Comparison of ENCODE assay signal across 16 cellular contexts in the genomic region with DNA sequence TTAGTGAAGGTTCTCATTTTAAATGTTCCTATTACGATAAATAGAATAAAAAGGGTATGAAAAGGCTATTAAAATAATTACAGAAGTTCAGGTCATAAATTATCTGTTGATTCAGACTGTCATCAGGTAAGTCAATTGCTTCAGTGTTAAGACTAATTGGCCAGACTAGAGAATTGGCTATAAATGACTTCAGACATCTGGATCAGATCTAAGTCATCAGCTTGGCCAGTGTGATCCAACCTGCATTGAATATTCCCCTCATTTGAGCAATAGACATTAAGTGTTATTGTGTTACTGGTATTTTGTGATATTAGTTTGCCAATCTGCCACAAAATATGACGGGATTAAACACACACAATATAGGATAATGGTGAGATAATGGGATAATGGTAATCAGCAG.
"Had no signal": no experiment of that assay in that cellular context is flagged by ENCODE, and none has a peak within 500 bp of the region (broad histone marks: within the 10 kb centered on the region; RNA-seq: fewer than 3 reads in every experiment).

No MANE protein-coding gene starts in this region.

- H3K27ac ChIP-seq: epithelial cell of prostate, gastroesophageal sphincter, heart right ventricle, lower lobe of right lung, parathyroid adenoma, tibial artery had no signal

- H3K4me3 ChIP-seq: gastroesophageal sphincter, heart right ventricle, lower lobe of right lung, tibial artery had no signal

- DNase-seq: activated CD4-positive, alpha-beta T cell treated with anti-CD3 and anti-CD28 coated beads, Interleukin-2, amount 10 ng/mL, durations not matched to agents 7 days and 5 days; activated CD8-positive, alpha-beta memory T cell treated with anti-CD3 and anti-CD28 coated beads for 24 hours; activated naive CD4-positive, alpha-beta T cell treated with Interleukin-2 at 50 U/mL for 16 hours; activated T-cell treated with anti-CD3 and anti-CD28 coated beads for 4 hours; aorta; dermis blood vessel endothelial cell; heart right ventricle; left cardiac atrium; lower lobe of right lung; naive B cell; stimulated activated CD4-positive, alpha-beta T cell treated with anti-CD3 and anti-CD28 coated beads, Interleukin-12 subunit alpha, Interleukin-12 subunit beta, amount 100 ng/mL, for 4 hours; tibial artery had no signal

- H3K9ac ChIP-seq: parathyroid adenoma had no signal

- H3K36me3 ChIP-seq: gastroesophageal sphincter, heart right ventricle, lower lobe of right lung, tibial artery had no signal

- H3K27me3 ChIP-seq: gastroesophageal sphincter, heart right ventricle, tibial artery had no signal

- H2AFZ ChIP-seq: parathyroid adenoma had no signal

- H3K9me3 ChIP-seq: gastroesophageal sphincter, heart right ventricle, lower lobe of right lung, tibial artery had no signal

- ATAC-seq: gastroesophageal sphincter; heart right ventricle; left cardiac atrium; lower lobe of right lung; stimulated activated memory B cell treated with anti-CD40 and anti-IgM and Interleukin-4, amounts not matched to agents 10 μg/mL and 1 μg/mL and 100 μg/mL, for 72 hours had no signal
